In the genomic region with DNA sequence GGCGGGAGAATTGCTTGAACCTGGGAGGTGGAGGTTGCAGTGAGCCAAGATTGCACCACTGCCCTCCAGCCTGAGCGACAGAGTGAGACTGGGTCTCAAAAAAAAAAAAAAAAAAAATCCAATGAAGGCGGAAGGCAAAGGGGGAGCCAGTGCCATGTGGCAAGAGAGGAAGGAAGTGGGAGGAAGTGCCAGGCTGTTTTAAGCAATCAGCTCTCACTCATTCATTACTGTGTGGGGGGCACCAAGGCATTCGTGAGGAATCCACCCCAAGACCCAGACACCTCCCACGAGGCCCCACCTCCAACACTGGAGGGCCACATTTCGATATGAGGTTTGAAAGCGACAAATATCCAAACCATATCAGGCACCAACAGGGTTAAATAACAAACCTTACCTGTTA, we compare ENCODE assay signal across 22 cellular contexts. TPM values are rescaled to one million over a fixed set of nuclear protein-coding genes. Genes with fewer than 3 reads are reported as not detected.
DNase-seq lines count a peak whose midpoint lies in the region; ATAC-seq, FAIRE-seq and TF ChIP-seq lines count a peak whose summit lies in the region.
"Had no signal": no experiment of that assay in that cellular context is flagged by ENCODE, and none has a peak within 500 bp of the region (broad histone marks: within the 10 kb centered on the region; RNA-seq: fewer than 3 reads in every experiment).

No MANE protein-coding gene starts in this region.

- no peak overlapping the region for H3K4me3 Mint-ChIP-seq in activated CD8-positive, alpha-beta T cell treated with anti-CD3 and anti-CD28 coated beads for 36 hours
- H3K4me3 Mint-ChIP-seq in activated CD8-positive, alpha-beta T cell treated with anti-CD3 and anti-CD28 coated beads, Interleukin-2, amount 10 ng/mL, durations not matched to agents 7 days and 5 days: no peak overlapping the region
- H3K4me3 Mint-ChIP-seq: activated naive CD4-positive, alpha-beta T cell treated with anti-CD3 and anti-CD28 coated beads, Interleukin-2, amount 50 U/mL, for 24 hours; HFFc6; neural crest cell had no signal

- no peak overlapping the region for H2AK5ac ChIP-seq in H1 (ENCODE audit: low read depth, low read length)

- H4K5ac ChIP-seq in H1 (ENCODE audit: insufficient read length, low read depth, low read length): no peak overlapping the region

- H3K9me3 ChIP-seq in H1 (ENCODE audit: insufficient read depth in 2 of 2, low read depth in 1 of 2, low read length in 1 of 2): no peaks in the 10 kb centered on the region
- no peaks in the 10 kb centered on the region for H3K9me3 ChIP-seq in spleen
- H3K9me3 ChIP-seq in thyroid gland: no peaks in the 10 kb centered on the region
- H3K9me3 ChIP-seq: esophagus squamous epithelium, Peyer's patch had no signal

- TF ChIP-seq EP300 in H1 (IDR thresholded peaks at IDR 0.05; ENCODE audit: borderline replicate concordance in 1 of 2, low read depth in 2 of 2, low read length in 2 of 2): no peak

- H3K27me3 Mint-ChIP-seq in activated CD8-positive, alpha-beta T cell treated with anti-CD3 and anti-CD28 coated beads for 36 hours: peaks cover under 1% of the 10 kb centered on the region
- peaks cover 6% of the 10 kb centered on the region for H3K27me3 Mint-ChIP-seq in activated CD8-positive, alpha-beta T cell treated with anti-CD3 and anti-CD28 coated beads, Interleukin-2, amount 10 ng/mL, durations not matched to agents 7 days and 5 days (ENCODE audit: low read depth)
- H3K27me3 Mint-ChIP-seq: activated naive CD4-positive, alpha-beta T cell treated with anti-CD3 and anti-CD28 coated beads, Interleukin-2, amount 50 U/mL, for 24 hours had no signal

- TF ChIP-seq RAD21 in H1 (IDR thresholded peaks at IDR 0.05 in 1 of 2, conservative IDR thresholded peaks at IDR 0.05 in 1 of 2; ENCODE audit: low read depth in 2 of 2, low read length in 2 of 2): no peak

- no peak overlapping the region for H3K23ac ChIP-seq in H1 (ENCODE audit: insufficient read length)

- no peak overlapping the region for H3K14ac ChIP-seq in H1 (ENCODE audit: insufficient read length)

- no peak overlapping the region for H2BK12ac ChIP-seq in H1 (ENCODE audit: low read depth, low read length)

- intact Hi-C loops in activated CD8-positive, alpha-beta T cell treated with anti-CD3 and anti-CD28 coated beads for 36 hours (cut with micrococcal nuclease): no loop called here
- intact Hi-C loops in spleen (cut with DNase I; ENCODE audit: low total_unique reads) (no loop called here), thyroid gland (cut with DNase I) (loop anchor here (5.0 kb wide), 1 partner anchor 39 kb away; no protein-coding TSS in a partner anchor)

- no peaks in the 10 kb centered on the region for H3K79me1 ChIP-seq in H1 (ENCODE audit: low read depth, low read length)

- peaks cover 0 to 7% (median 1%) of the 10 kb centered on the region in 4 experiments; a peak in 3 of 7 replicates for H3K4me1 ChIP-seq in H1 (replicated peaks in 1 of 4; ENCODE audit: control insufficient read depth in 3 of 4, insufficient read depth in 4 of 4, low read length in 3 of 4)
- peaks cover 0 to 42% (median 9%) of the 10 kb centered on the region in 6 donors for H3K4me1 ChIP-seq in spleen
- H3K4me1 ChIP-seq in thyroid gland: peaks cover 14 to 18% of the 10 kb centered on the region in 2 donors
- H3K4me1 ChIP-seq: Peyer's patch had no signal

- no peak overlapping the region for H3K27ac Mint-ChIP-seq in activated CD8-positive, alpha-beta T cell treated with anti-CD3 and anti-CD28 coated beads for 36 hours
- H3K27ac Mint-ChIP-seq in activated CD8-positive, alpha-beta T cell treated with anti-CD3 and anti-CD28 coated beads, Interleukin-2, amount 10 ng/mL, durations not matched to agents 7 days and 5 days: no peak overlapping the region
- H3K27ac Mint-ChIP-seq: activated naive CD4-positive, alpha-beta T cell treated with anti-CD3 and anti-CD28 coated beads, Interleukin-2, amount 50 U/mL, for 24 hours; HFFc6 had no signal

- H3K9ac ChIP-seq in H1 (replicated peaks in 1 of 4; ENCODE audit: extremely low read depth in 1 of 4, low read depth in 3 of 4, low read length in 3 of 4): no peak overlapping the region

- H3K36me3 Mint-ChIP-seq in activated CD8-positive, alpha-beta T cell treated with anti-CD3 and anti-CD28 coated beads for 36 hours (ENCODE audit: low read depth): no peaks in the 10 kb centered on the region
- H3K36me3 Mint-ChIP-seq in activated CD8-positive, alpha-beta T cell treated with anti-CD3 and anti-CD28 coated beads, Interleukin-2, amount 10 ng/mL, durations not matched to agents 7 days and 5 days (ENCODE audit: low read depth): no peaks in the 10 kb centered on the region
- H3K36me3 Mint-ChIP-seq: activated naive CD4-positive, alpha-beta T cell treated with anti-CD3 and anti-CD28 coated beads, Interleukin-2, amount 50 U/mL, for 24 hours had no signal

- H3K56ac ChIP-seq in H1 (replicated peaks; ENCODE audit: insufficient read length, low read depth, low read length): no peak overlapping the region

- no peaks in the 10 kb centered on the region for H4K20me1 ChIP-seq in H1 (replicated peaks in 1 of 2; ENCODE audit: control insufficient read depth in 1 of 2, insufficient read depth in 2 of 2, low read length in 2 of 2)

- peak overlapping the region; percentile 84; the same call in 1 of the 2 replicates for H2AFZ ChIP-seq in H1 (ENCODE audit: low read length)

- no peak overlapping the region for H2BK20ac ChIP-seq in H1 (ENCODE audit: low read length)

- TF ChIP-seq CTCF in activated CD8-positive, alpha-beta T cell treated with anti-CD3 and anti-CD28 coated beads for 36 hours (IDR thresholded peaks at IDR 0.05): no peak
- TF ChIP-seq CTCF in H1 (IDR thresholded peaks at IDR 0.05; ENCODE audit: control extremely low read depth in 1 of 3, insufficient read depth in 1 of 3, low read depth in 1 of 3, low read length in 3 of 3): no peak
- TF ChIP-seq CTCF in spleen (IDR thresholded peaks at IDR 0.05 in 8 of 11, conservative IDR thresholded peaks at IDR 0.05 in 3 of 11): no peak
- no peak for TF ChIP-seq CTCF in thyroid gland (IDR thresholded peaks at IDR 0.05)

- no peaks in the 10 kb centered on the region for H3K23me2 ChIP-seq in H1 (ENCODE audit: low read depth, low read length)

- H3K79me2 ChIP-seq in H1 (ENCODE audit: control insufficient read depth in 1 of 2, insufficient read depth in 2 of 2, low read length in 2 of 2): no peaks in the 10 kb centered on the region

- CTCF ChIA-PET in activated CD8-positive, alpha-beta T cell treated with anti-CD3 and anti-CD28 coated beads for 36 hours (lab: Charles Lee): interaction anchor here (1.3 to 5.2 kb wide), 4 partner anchors 10 to 60 kb away, joined by 3 to 83 read pairs (median 4); no protein-coding TSS in a partner anchor
- CTCF ChIA-PET in activated CD8-positive, alpha-beta T cell treated with anti-CD3 and anti-CD28 coated beads, Interleukin-2, amount 10 ng/mL, durations not matched to agents 7 days and 5 days (lab: Charles Lee): interaction anchor here (1.0 to 4.8 kb wide), 4 partner anchors 9 to 44 kb away, joined by 3 to 57 read pairs (median 19); no protein-coding TSS in a partner anchor
- CTCF ChIA-PET in H1 (lab: Charles Lee; ENCODE audit: partially characterized antibody): interaction anchor here (0.9 to 5.6 kb wide), 9 partner anchors 8 to 60 kb away, joined by 3 to 58 read pairs (median 4); no protein-coding TSS in a partner anchor

- H4K91ac ChIP-seq in H1 (replicated peaks; ENCODE audit: insufficient read length, low read length): no peak overlapping the region

- peaks cover 0 to 4% (median 0%) of the 10 kb centered on the region in 4 experiments; a peak in 2 of 7 replicates for H3K27me3 ChIP-seq in H1 (replicated peaks in 1 of 4; ENCODE audit: control insufficient read depth in 3 of 4, extremely low read depth in 1 of 4, insufficient read depth in 3 of 4, low read length in 3 of 4)
- H3K27me3 ChIP-seq in spleen (replicated peaks in 1 of 7): peaks cover 0 to 14% (median 0%) of the 10 kb centered on the region in 7 donors
- no peaks in the 10 kb centered on the region for H3K27me3 ChIP-seq in thyroid gland
- H3K27me3 ChIP-seq: Peyer's patch had no signal

- no peak overlapping the region for H2BK15ac ChIP-seq in H1 (ENCODE audit: low read length)

- POLR2A ChIA-PET in activated CD8-positive, alpha-beta T cell treated with anti-CD3 and anti-CD28 coated beads for 36 hours (lab: Charles Lee): interaction anchor here (0.8 kb wide), 1 partner anchor 10 kb away, joined by 3 read pairs; no protein-coding TSS in a partner anchor
- POLR2A ChIA-PET in activated CD8-positive, alpha-beta T cell treated with anti-CD3 and anti-CD28 coated beads, Interleukin-2, amount 10 ng/mL, durations not matched to agents 7 days and 5 days (lab: Charles Lee): no interaction called here
- POLR2A ChIA-PET in H1 (lab: Charles Lee; ENCODE audit: partially characterized antibody): interaction anchor here (0.9 kb wide), 1 partner anchor 9 kb away, joined by 3 read pairs; no protein-coding TSS in a partner anchor

- H3K18ac ChIP-seq in H1 (ENCODE audit: extremely low read depth, low read length): no peak overlapping the region

- H3K4me1 Mint-ChIP-seq in activated CD8-positive, alpha-beta T cell treated with anti-CD3 and anti-CD28 coated beads for 36 hours (ENCODE audit: low read depth): peaks cover 11% of the 10 kb centered on the region
- peaks cover 9% of the 10 kb centered on the region for H3K4me1 Mint-ChIP-seq in activated CD8-positive, alpha-beta T cell treated with anti-CD3 and anti-CD28 coated beads, Interleukin-2, amount 10 ng/mL, durations not matched to agents 7 days and 5 days (ENCODE audit: low read depth)
- H3K4me1 Mint-ChIP-seq: neural crest cell had no signal

- H3K27ac ChIP-seq in H1 (ENCODE audit: low read depth, low read length): no peak overlapping the region
- peak overlapping the region in 3 of 8 donors; percentile 52 to 73 (median 66) for H3K27ac ChIP-seq in spleen
- H3K27ac ChIP-seq in thyroid gland: peak overlapping the region in 1 of 3 donors; percentile 24
- H3K27ac ChIP-seq: esophagus squamous epithelium, Peyer's patch, SK-N-MC had no signal

- H3K4me3 ChIP-seq in H1 (ENCODE audit: extremely low read depth in 1 of 4, insufficient read depth in 2 of 4, low read depth in 3 of 4, low read length in 4 of 4) (no peak overlapping the region), spleen (peak overlapping the region in 1 of 8 donors; percentile 10), thyroid gland (replicated peaks in 1 of 3) (no peak overlapping the region)
- H3K4me3 ChIP-seq: esophagus squamous epithelium, Peyer's patch, SK-N-MC had no signal

- H2BK120ac ChIP-seq in H1 (replicated peaks; ENCODE audit: low read depth, low read length): no peak overlapping the region

- no peak overlapping the region for H3K4ac ChIP-seq in H1 (replicated peaks; ENCODE audit: insufficient read length, low read depth, low read length)

- no peaks in the 10 kb centered on the region for H3K36me3 ChIP-seq in H1 (ENCODE audit: control insufficient read depth in 2 of 4, insufficient read depth in 4 of 4, low read length in 3 of 4)
- no peaks in the 10 kb centered on the region for H3K36me3 ChIP-seq in spleen
- no peaks in the 10 kb centered on the region for H3K36me3 ChIP-seq in thyroid gland
- H3K36me3 ChIP-seq: esophagus squamous epithelium, Peyer's patch had no signal

- FAIRE-seq in H1 (lab: Jason Lieb, UNC) (no peak), frontal cortex (lab: Jason Lieb, UNC) (no peak)
- FAIRE-seq: D721Med had no signal

- peak; percentile 10 for DNase-seq in activated CD8-positive, alpha-beta T cell treated with anti-CD3 and anti-CD28 coated beads for 36 hours
- no peak for DNase-seq in activated CD8-positive, alpha-beta T cell treated with anti-CD3 and anti-CD28 coated beads, Interleukin-2, amount 10 ng/mL, durations not matched to agents 7 days and 5 days
- DNase-seq in MV-4-11 (lab: John Stamatoyannopoulos, UW) (peak; percentile 73), H1 (ENCODE audit: low read depth in 1 of 2, low spot score in 2 of 2) (no peak), spleen (peak; percentile 55), AG20443 (ENCODE audit: low spot score) (no peak), frontal cortex (ENCODE audit: low spot score in 2 of 2) (no peak), thyroid gland (no peak)
- DNase-seq: C1 segment of cervical spinal cord, esophagus squamous epithelium, HFFc6, NCI-H146, NCI-H774, T-helper 9 cell had no signal

- 46% methylated on average over 6 of the region's 7 CpGs; no CpG with 5 or more reads in 1 of the 2 experiments for WGBS in H1 (ENCODE audit: extremely low coverage in 1 of 2, insufficient coverage in 1 of 2, insufficient read length in 1 of 2, insufficient replicate concordance in 2 of 2, low coverage in 1 of 2, low lambda C conversion rate in 2 of 2, missing lambda C conversion rate in 1 of 2), 2 experiments
- 14 to 43% (median 27%) methylated on average over 7 of the region's 7 CpGs for WGBS in spleen, 5 donors
- WGBS in thyroid gland, 2 donors: 65 to 74% methylated on average over 7 of the region's 7 CpGs

- no peak overlapping the region for H4K8ac ChIP-seq in H1 (ENCODE audit: extremely low read depth, insufficient read depth, low read length)

- H3K9me3 Mint-ChIP-seq in activated CD8-positive, alpha-beta T cell treated with anti-CD3 and anti-CD28 coated beads for 36 hours: no peaks in the 10 kb centered on the region
- no peaks in the 10 kb centered on the region for H3K9me3 Mint-ChIP-seq in activated CD8-positive, alpha-beta T cell treated with anti-CD3 and anti-CD28 coated beads, Interleukin-2, amount 10 ng/mL, durations not matched to agents 7 days and 5 days (ENCODE audit: insufficient read depth)
- H3K9me3 Mint-ChIP-seq: activated naive CD4-positive, alpha-beta T cell treated with anti-CD3 and anti-CD28 coated beads, Interleukin-2, amount 50 U/mL, for 24 hours; HFFc6; neural crest cell had no signal

- TF ChIP-seq POLR2A in H1 (IDR thresholded peaks at IDR 0.05; ENCODE audit: control extremely low read depth in 1 of 2, low read depth in 2 of 2, low read length in 2 of 2) (no peak), spleen (IDR thresholded peaks at IDR 0.05) (no peak), thyroid gland (IDR thresholded peaks at IDR 0.05) (no peak)

- no peak overlapping the region for H2BK5ac ChIP-seq in H1 (ENCODE audit: low read depth, low read length)

- ATAC-seq in activated CD8-positive, alpha-beta T cell treated with anti-CD3 and anti-CD28 coated beads for 36 hours: peak; percentile 37
- no peak for ATAC-seq in activated CD8-positive, alpha-beta T cell treated with anti-CD3 and anti-CD28 coated beads, Interleukin-2, amount 10 ng/mL, durations not matched to agents 7 days and 5 days

- peak overlapping the region in 1 of 2 experiments; percentile 28; a peak in 1 of 4 replicates for H3K4me2 ChIP-seq in H1 (ENCODE audit: insufficient read depth in 1 of 2, low read depth in 2 of 2, low read length in 2 of 2)

RNA-seq across cellular contexts. Expression of gene LRP3, which starts 7.7 kb away (rescaled TPM):
- under 1 TPM; 0.27 to 0.31 TPM for total RNA-seq in activated CD8-positive, alpha-beta T cell treated with anti-CD3 and anti-CD28 coated beads for 36 hours
- total RNA-seq in activated CD8-positive, alpha-beta T cell treated with anti-CD3 and anti-CD28 coated beads, Interleukin-2, amount 10 ng/mL, durations not matched to agents 7 days and 5 days: not detected
- total RNA-seq in H1 (2021; fragmentation: NEBNext Ultra II Directional; extraction: Animal tissue kit (Norgen Biotek cat#: 25700)): 33.7 and 33.9 TPM in 2 replicates
- 30.3 and 40.2 TPM in 2 replicates for polyA plus RNA-seq in H1 (2011; rRNA removed)
- 25.6 TPM for polyA plus RNA-seq in H1 (2011; cell fraction: cytosol; rRNA removed)
- 125 TPM for polyA plus RNA-seq in H1 (2011; cell fraction: nucleus; rRNA removed)
- 20.2 to 35.8 TPM (median 29.2 TPM) in 4 replicates for polyA plus RNA-seq in H1 (2012, experiment 1 of 2)
- 19.0 TPM for polyA plus RNA-seq in H1 (2012, experiment 2 of 2)
- 33.7 TPM for polyA plus RNA-seq in H1 (2013, experiment 1 of 2)
- polyA plus RNA-seq in H1 (2013, experiment 2 of 2): 38.3 TPM
- 9.8 and 12.1 TPM in 2 replicates for polyA minus RNA-seq in H1 (2011; rRNA and poly(A)+ RNA removed)
- polyA minus RNA-seq in H1 (2011; cell fraction: cytosol; rRNA and poly(A)+ RNA removed): 23.4 TPM
- polyA minus RNA-seq in H1 (2011; cell fraction: nucleus; rRNA and poly(A)+ RNA removed): 23.0 TPM
- total RNA-seq in spleen: 10 to 100 TPM in 3 of 7 donors, 1 to 10 TPM in 4; 7.9 to 12.8 (median 9.8) TPM
- 1 to 10 TPM; 1.4 to 6.4 (median 2.5) TPM for polyA plus RNA-seq in spleen
- total RNA-seq in frontal cortex: 93.8 TPM
- total RNA-seq in thyroid gland: 10 to 100 TPM; 33.3 to 49.9 (median 39.0) TPM

RNA-seq across cellular contexts. Expression of gene SLC7A10, which starts 39.2 kb away (rescaled TPM):
- total RNA-seq in activated CD8-positive, alpha-beta T cell treated with anti-CD3 and anti-CD28 coated beads for 36 hours: not detected
- not detected for total RNA-seq in activated CD8-positive, alpha-beta T cell treated with anti-CD3 and anti-CD28 coated beads, Interleukin-2, amount 10 ng/mL, durations not matched to agents 7 days and 5 days
- total RNA-seq in H1 (2021; fragmentation: NEBNext Ultra II Directional; extraction: Animal tissue kit (Norgen Biotek cat#: 25700)): 3.2 and 3.7 TPM in 2 replicates
- 7.1 and 11.5 TPM in 2 replicates for polyA plus RNA-seq in H1 (2011; rRNA removed)
- polyA plus RNA-seq in H1 (2011; cell fraction: cytosol; rRNA removed): 5.3 TPM
- polyA plus RNA-seq in H1 (2011; cell fraction: nucleus; rRNA removed): 17.8 TPM
- 3.7 to 6.3 TPM (median 4.5 TPM) in 4 replicates for polyA plus RNA-seq in H1 (2012, experiment 1 of 2)
- polyA plus RNA-seq in H1 (2012, experiment 2 of 2): 3.0 TPM
- 4.2 TPM for polyA plus RNA-seq in H1 (2013, experiment 1 of 2)
- 4.0 TPM for polyA plus RNA-seq in H1 (2013, experiment 2 of 2)
- 2.2 and 2.9 TPM in 2 replicates for polyA minus RNA-seq in H1 (2011; rRNA and poly(A)+ RNA removed)
- polyA minus RNA-seq in H1 (2011; cell fraction: cytosol; rRNA and poly(A)+ RNA removed): 3.4 TPM
- polyA minus RNA-seq in H1 (2011; cell fraction: nucleus; rRNA and poly(A)+ RNA removed): 3.1 TPM
- under 1 TPM in 2 of 7 donors, not detected in 5; 0.32 to 0.37 TPM for total RNA-seq in spleen
- polyA plus RNA-seq in spleen: under 1 TPM in 2 of 3 donors, not detected in 1; 0.06 to 0.07 TPM
- total RNA-seq in frontal cortex: 0.41 TPM
- total RNA-seq in thyroid gland: 1 to 10 TPM in 1 of 4 donors, under 1 TPM in 3; 0.29 to 2.7 (median 0.78) TPM
- total RNA-seq: A172, esophagus squamous epithelium, glomerular endothelial cell, HFFc6, Peyer's patch had no signal

RNA-seq across cellular contexts. Expression of gene WDR88, which starts 54.5 kb away (rescaled TPM):
- total RNA-seq in activated CD8-positive, alpha-beta T cell treated with anti-CD3 and anti-CD28 coated beads for 36 hours: not detected
- total RNA-seq in activated CD8-positive, alpha-beta T cell treated with anti-CD3 and anti-CD28 coated beads, Interleukin-2, amount 10 ng/mL, durations not matched to agents 7 days and 5 days: not detected
- not detected in 2 replicates for total RNA-seq in H1 (2021; fragmentation: NEBNext Ultra II Directional; extraction: Animal tissue kit (Norgen Biotek cat#: 25700))
- not detected in 2 replicates for polyA plus RNA-seq in H1 (2011; rRNA removed)
- not detected for polyA plus RNA-seq in H1 (2011; cell fraction: cytosol; rRNA removed)
- not detected for polyA plus RNA-seq in H1 (2011; cell fraction: nucleus; rRNA removed)
- polyA plus RNA-seq in H1 (2012, experiment 1 of 2): 0.24 to 0.47 TPM (median 0.37 TPM) in 3 of 4 replicates, not detected in the other
- polyA plus RNA-seq in H1 (2012, experiment 2 of 2): not detected
- polyA plus RNA-seq in H1 (2013, experiment 1 of 2): 0.02 TPM
- polyA plus RNA-seq in H1 (2013, experiment 2 of 2): not detected
- polyA minus RNA-seq in H1 (2011; rRNA and poly(A)+ RNA removed): not detected in 2 replicates
- polyA minus RNA-seq in H1 (2011; cell fraction: cytosol; rRNA and poly(A)+ RNA removed): not detected
- not detected for polyA minus RNA-seq in H1 (2011; cell fraction: nucleus; rRNA and poly(A)+ RNA removed)
- total RNA-seq in spleen: not detected
- polyA plus RNA-seq in spleen: under 1 TPM in 1 of 3 donors, not detected in 2; 0.07 TPM
- total RNA-seq in frontal cortex: not detected
- total RNA-seq in thyroid gland: not detected
- total RNA-seq: A172, esophagus squamous epithelium, glomerular endothelial cell, HFFc6, neural crest cell, Peyer's patch, temporal lobe had no signal

Comparison
In these comparisons a context has a peak if more than half of its experiments do, and no peak if none do; other contexts are left out.
1. DNase-seq: peak in activated CD8-positive, alpha-beta T cell treated with anti-CD3 and anti-CD28 coated beads for 36 hours (single experiment), MV-4-11 (single experiment) and spleen (single experiment); none in activated CD8-positive, alpha-beta T cell treated with anti-CD3 and anti-CD28 coated beads, Interleukin-2, amount 10 ng/mL, durations not matched to agents 7 days and 5 days (single experiment), H1 (0 of 2), AG20443 (single experiment), frontal cortex (0 of 2) and thyroid gland (0 of 2).
2. RNA of gene LRP3, which starts 7.7 kb away (total RNA-seq): 93.8 TPM in frontal cortex (single experiment), 33.3 to 49.9 TPM in thyroid gland, 33.7 to 33.9 TPM in H1 and 7.9 to 12.8 TPM in spleen; 0.27 to 0.31 TPM in activated CD8-positive, alpha-beta T cell treated with anti-CD3 and anti-CD28 coated beads for 36 hours and not detected in activated CD8-positive, alpha-beta T cell treated with anti-CD3 and anti-CD28 coated beads, Interleukin-2, amount 10 ng/mL, durations not matched to agents 7 days and 5 days; every median in the first group is over 4 times any median in the second.